ENCODE assay signal across 17 cellular contexts in genomic region chr22:47207846-47208554, GRCh38.
DNase-seq lines count a peak whose midpoint lies in the region; TF ChIP-seq lines count a peak whose summit lies in the region.
"Had no signal": no experiment of that assay in that cellular context is flagged by ENCODE, and none has a peak within 500 bp of the region (broad histone marks: within the 10 kb centered on the region; RNA-seq: fewer than 3 reads in every experiment).

No MANE protein-coding gene starts in this region.

- H3K4me3 ChIP-seq in neuronal stem cell (ENCODE audit: low read length in 2 of 2) (no peak overlapping the region), suprapubic skin (no peak overlapping the region)
- H3K4me3 ChIP-seq: MG63, PC-9 had no signal

- CTCF ChIA-PET in activated CD4-positive, alpha-beta memory T cell treated with anti-CD3 and anti-CD28 coated beads for 36 hours (lab: Charles Lee), result no interaction called here
- CTCF ChIA-PET in activated CD4-positive, alpha-beta memory T cell treated with anti-CD3 and anti-CD28 coated beads, Interleukin-2, amount 10 ng/mL, durations not matched to agents 7 days and 5 days (lab: Charles Lee), result no interaction called here

- no peak for TF ChIP-seq CTCF in suprapubic skin (IDR thresholded peaks at IDR 0.05)

- peak overlapping the region; percentile 71 for H3K14ac ChIP-seq in neuronal stem cell (ENCODE audit: low read length)

- no peak overlapping the region for H3K4me3 Mint-ChIP-seq in activated CD4-positive, alpha-beta memory T cell treated with anti-CD3 and anti-CD28 coated beads for 36 hours
- no peak overlapping the region for H3K4me3 Mint-ChIP-seq in activated CD4-positive, alpha-beta memory T cell treated with anti-CD3 and anti-CD28 coated beads, Interleukin-2, amount 10 ng/mL, durations not matched to agents 7 days and 5 days
- no peak overlapping the region for H3K4me3 Mint-ChIP-seq in activated T-helper 2 cell treated with anti-CD3 and anti-CD28 coated beads, Interferon-gamma antibody, Interleukin-2, Interleukin-4, amounts not matched to agents 10 μg/mL and 5 μg/mL and 100 μg/mL, durations not matched to agents 14 hours and 24 hours and 36 hours (ENCODE audit: low read depth)
- H3K4me3 Mint-ChIP-seq: H9 had no signal

- H2BK120ac ChIP-seq in neuronal stem cell (ENCODE audit: low read depth, low read length), result no peak overlapping the region

- H3K36me3 Mint-ChIP-seq in activated CD4-positive, alpha-beta memory T cell treated with anti-CD3 and anti-CD28 coated beads for 36 hours, result no peaks in the 10 kb centered on the region
- no peaks in the 10 kb centered on the region for H3K36me3 Mint-ChIP-seq in activated CD4-positive, alpha-beta memory T cell treated with anti-CD3 and anti-CD28 coated beads, Interleukin-2, amount 10 ng/mL, durations not matched to agents 7 days and 5 days (ENCODE audit: low read depth)
- H3K36me3 Mint-ChIP-seq in activated T-helper 2 cell treated with anti-CD3 and anti-CD28 coated beads, Interferon-gamma antibody, Interleukin-2, Interleukin-4, amounts not matched to agents 10 μg/mL and 5 μg/mL and 100 μg/mL, durations not matched to agents 14 hours and 24 hours and 36 hours (ENCODE audit: low read depth), result no peaks in the 10 kb centered on the region

- no peaks in the 10 kb centered on the region for H3K9me3 Mint-ChIP-seq in activated CD4-positive, alpha-beta memory T cell treated with anti-CD3 and anti-CD28 coated beads for 36 hours
- peaks cover 4% of the 10 kb centered on the region for H3K9me3 Mint-ChIP-seq in activated CD4-positive, alpha-beta memory T cell treated with anti-CD3 and anti-CD28 coated beads, Interleukin-2, amount 10 ng/mL, durations not matched to agents 7 days and 5 days
- peaks cover 4% of the 10 kb centered on the region for H3K9me3 Mint-ChIP-seq in activated T-helper 2 cell treated with anti-CD3 and anti-CD28 coated beads, Interferon-gamma antibody, Interleukin-2, Interleukin-4, amounts not matched to agents 10 μg/mL and 5 μg/mL and 100 μg/mL, durations not matched to agents 14 hours and 24 hours and 36 hours

- H2AFZ ChIP-seq in neuronal stem cell (ENCODE audit: low read length), result no peak overlapping the region
- H2AFZ ChIP-seq: PC-9 had no signal

- no peak overlapping the region for H2BK15ac ChIP-seq in neuronal stem cell (ENCODE audit: low read length)

- H3K4me1 ChIP-seq in neuronal stem cell (ENCODE audit: control insufficient read depth in 2 of 2, insufficient read depth in 1 of 2, low read depth in 1 of 2, low read length in 2 of 2) (no peaks in the 10 kb centered on the region), suprapubic skin (no peaks in the 10 kb centered on the region)

- H3K36me3 ChIP-seq in neuronal stem cell (replicated peaks in 1 of 2; ENCODE audit: control insufficient read depth in 2 of 2, insufficient read depth in 2 of 2, low read length in 2 of 2) (no peaks in the 10 kb centered on the region), suprapubic skin (no peaks in the 10 kb centered on the region)
- H3K36me3 ChIP-seq: MG63 had no signal

- H4K8ac ChIP-seq in neuronal stem cell (ENCODE audit: low read depth, low read length), result no peak overlapping the region

- peaks cover 2% of the 10 kb centered on the region for H3K79me1 ChIP-seq in neuronal stem cell (ENCODE audit: low read depth, low read length)

- H3K27me3 Mint-ChIP-seq in activated CD4-positive, alpha-beta memory T cell treated with anti-CD3 and anti-CD28 coated beads for 36 hours, result no peaks in the 10 kb centered on the region
- H3K27me3 Mint-ChIP-seq in activated CD4-positive, alpha-beta memory T cell treated with anti-CD3 and anti-CD28 coated beads, Interleukin-2, amount 10 ng/mL, durations not matched to agents 7 days and 5 days, result no peaks in the 10 kb centered on the region
- no peaks in the 10 kb centered on the region for H3K27me3 Mint-ChIP-seq in activated T-helper 2 cell treated with anti-CD3 and anti-CD28 coated beads, Interferon-gamma antibody, Interleukin-2, Interleukin-4, amounts not matched to agents 10 μg/mL and 5 μg/mL and 100 μg/mL, durations not matched to agents 14 hours and 24 hours and 36 hours (ENCODE audit: low read depth)

- POLR2A ChIA-PET in activated CD4-positive, alpha-beta memory T cell treated with anti-CD3 and anti-CD28 coated beads for 36 hours (lab: Charles Lee), result no interaction called here
- POLR2A ChIA-PET in activated CD4-positive, alpha-beta memory T cell treated with anti-CD3 and anti-CD28 coated beads, Interleukin-2, amount 10 ng/mL, durations not matched to agents 7 days and 5 days (lab: Charles Lee), result no interaction called here

- no peak overlapping the region for H3K18ac ChIP-seq in neuronal stem cell (ENCODE audit: low read length)

- H3K23ac ChIP-seq in neuronal stem cell (ENCODE audit: low read depth, low read length, poor library complexity), result no peak overlapping the region

- H3K27ac ChIP-seq in neuronal stem cell (replicated peaks; ENCODE audit: low read length), result no peak overlapping the region
- no peak overlapping the region for H3K27ac ChIP-seq in suprapubic skin
- H3K27ac ChIP-seq: PC-9 had no signal

- no peak for TF ChIP-seq EP300 in suprapubic skin (IDR thresholded peaks at IDR 0.05)

- WGBS in neuronal stem cell (ENCODE audit: extremely low coverage in 2 of 2, insufficient read length in 2 of 2, insufficient replicate concordance in 1 of 2), 2 donors, result no CpG with 5 or more reads among the region's 12 CpGs
- WGBS in suprapubic skin, result 87% methylated on average over 7 of the region's 12 CpGs

- no peak overlapping the region for H2BK5ac ChIP-seq in neuronal stem cell (ENCODE audit: low read length)

- H3K9ac ChIP-seq in neuronal stem cell (ENCODE audit: low read depth, low read length, poor library complexity), result no peak overlapping the region

- no peak overlapping the region for H2AK5ac ChIP-seq in neuronal stem cell (ENCODE audit: low read depth, low read length)

- DNase-seq in activated CD4-positive, alpha-beta memory T cell treated with anti-CD3 and anti-CD28 coated beads for 36 hours, result peak; percentile 1
- no peak for DNase-seq in activated CD4-positive, alpha-beta memory T cell treated with anti-CD3 and anti-CD28 coated beads, Interleukin-2, amount 10 ng/mL, durations not matched to agents 7 days and 5 days
- peak; percentile 5 for DNase-seq in activated T-helper 2 cell treated with anti-CD3 and anti-CD28 coated beads, Interferon-gamma antibody, Interleukin-2, Interleukin-4, amounts not matched to agents 10 μg/mL and 5 μg/mL and 100 μg/mL, durations not matched to agents 14 hours and 24 hours and 36 hours (ENCODE audit: low spot score)
- no peak for DNase-seq in neuronal stem cell (ENCODE audit: low spot score)
- peak; percentile 35 to 60 for DNase-seq in suprapubic skin (ENCODE audit: low spot score in 2 of 2)
- DNase-seq in RPMI8226, result no peak
- DNase-seq in GDM1 (lab: John Stamatoyannopoulos, UW), result no peak
- DNase-seq in NCI-H748 treated with DMSO at 0.1 percent for 48 hours (lab: John Stamatoyannopoulos, UW), result no peak
- DNase-seq: C1 segment of cervical spinal cord, H9, MG63, NCI-H1105 treated with DMSO at 0.1 percent for 48 hours, NCI-H187, NCI-H446, NCI-H774, PC-9, SHP77 treated with DMSO at 0.1 percent for 48 hours had no signal

- intact Hi-C loops in activated CD4-positive, alpha-beta memory T cell treated with anti-CD3 and anti-CD28 coated beads for 36 hours (cut with micrococcal nuclease), result no loop called here
- intact Hi-C loops in activated T-helper 2 cell treated with anti-CD3 and anti-CD28 coated beads, Interferon-gamma antibody, Interleukin-2, Interleukin-4, amounts not matched to agents 10 μg/mL and 5 μg/mL and 100 μg/mL, durations not matched to agents 14 hours and 24 hours and 36 hours (cut with micrococcal nuclease), result no loop called here

- H3K9me3 ChIP-seq in neuronal stem cell (replicated peaks in 1 of 2; ENCODE audit: control insufficient read depth in 2 of 2, insufficient read depth in 1 of 2, low read depth in 1 of 2, low read length in 2 of 2) (peaks cover 2 to 50% of the 10 kb centered on the region in 2 donors), suprapubic skin (no peaks in the 10 kb centered on the region)
- H3K9me3 ChIP-seq: MG63 had no signal

- peaks cover 0 to 5% (median 0%) of the 10 kb centered on the region in 3 experiments for H3K27me3 ChIP-seq in neuronal stem cell (ENCODE audit: control insufficient read depth in 3 of 3, insufficient read depth in 3 of 3, low read depth in 1 of 3, low read length in 3 of 3)
- no peaks in the 10 kb centered on the region for H3K27me3 ChIP-seq in suprapubic skin
- H3K27me3 ChIP-seq: MG63 had no signal

- H2BK12ac ChIP-seq in neuronal stem cell (ENCODE audit: low read length), result no peak overlapping the region

- no peak for TF ChIP-seq POLR2A in suprapubic skin (IDR thresholded peaks at IDR 0.05)

- no peaks in the 10 kb centered on the region for H3K4me1 Mint-ChIP-seq in activated CD4-positive, alpha-beta memory T cell treated with anti-CD3 and anti-CD28 coated beads for 36 hours (ENCODE audit: low read depth)
- H3K4me1 Mint-ChIP-seq in activated CD4-positive, alpha-beta memory T cell treated with anti-CD3 and anti-CD28 coated beads, Interleukin-2, amount 10 ng/mL, durations not matched to agents 7 days and 5 days, result no peaks in the 10 kb centered on the region
- H3K4me1 Mint-ChIP-seq in activated T-helper 2 cell treated with anti-CD3 and anti-CD28 coated beads, Interferon-gamma antibody, Interleukin-2, Interleukin-4, amounts not matched to agents 10 μg/mL and 5 μg/mL and 100 μg/mL, durations not matched to agents 14 hours and 24 hours and 36 hours (ENCODE audit: low read depth), result no peaks in the 10 kb centered on the region
- H3K4me1 Mint-ChIP-seq: H9 had no signal

- no peak overlapping the region for H3K4ac ChIP-seq in neuronal stem cell (ENCODE audit: low read length)

- no peak overlapping the region for H3K27ac Mint-ChIP-seq in activated CD4-positive, alpha-beta memory T cell treated with anti-CD3 and anti-CD28 coated beads for 36 hours
- no peak overlapping the region for H3K27ac Mint-ChIP-seq in activated CD4-positive, alpha-beta memory T cell treated with anti-CD3 and anti-CD28 coated beads, Interleukin-2, amount 10 ng/mL, durations not matched to agents 7 days and 5 days
- no peak overlapping the region for H3K27ac Mint-ChIP-seq in activated T-helper 2 cell treated with anti-CD3 and anti-CD28 coated beads, Interferon-gamma antibody, Interleukin-2, Interleukin-4, amounts not matched to agents 10 μg/mL and 5 μg/mL and 100 μg/mL, durations not matched to agents 14 hours and 24 hours and 36 hours
- H3K27ac Mint-ChIP-seq: H9 had no signal

- H3K4me2 ChIP-seq in neuronal stem cell (ENCODE audit: insufficient read depth, low read length, poor library complexity, severe bottlenecking), result no peak overlapping the region
- H3K4me2 ChIP-seq: PC-9 had no signal

- H4K91ac ChIP-seq in neuronal stem cell (ENCODE audit: low read depth, low read length, poor library complexity), result no peak overlapping the region

Comparison
In these comparisons a context has a peak if more than half of its experiments do, and no peak if none do; other contexts are left out.
1. DNase-seq: peak in activated CD4-positive, alpha-beta memory T cell treated with anti-CD3 and anti-CD28 coated beads for 36 hours (single experiment), activated T-helper 2 cell treated with anti-CD3 and anti-CD28 coated beads, Interferon-gamma antibody, Interleukin-2, Interleukin-4, amounts not matched to agents 10 μg/mL and 5 μg/mL and 100 μg/mL, durations not matched to agents 14 hours and 24 hours and 36 hours (single experiment) and suprapubic skin (2 of 2); none in activated CD4-positive, alpha-beta memory T cell treated with anti-CD3 and anti-CD28 coated beads, Interleukin-2, amount 10 ng/mL, durations not matched to agents 7 days and 5 days (single experiment), neuronal stem cell (single experiment), RPMI8226 (single experiment), GDM1 (single experiment) and NCI-H748 treated with DMSO at 0.1 percent for 48 hours (single experiment).